Comparison of ENCODE assay signal across 18 cellular contexts in the genomic region with DNA sequence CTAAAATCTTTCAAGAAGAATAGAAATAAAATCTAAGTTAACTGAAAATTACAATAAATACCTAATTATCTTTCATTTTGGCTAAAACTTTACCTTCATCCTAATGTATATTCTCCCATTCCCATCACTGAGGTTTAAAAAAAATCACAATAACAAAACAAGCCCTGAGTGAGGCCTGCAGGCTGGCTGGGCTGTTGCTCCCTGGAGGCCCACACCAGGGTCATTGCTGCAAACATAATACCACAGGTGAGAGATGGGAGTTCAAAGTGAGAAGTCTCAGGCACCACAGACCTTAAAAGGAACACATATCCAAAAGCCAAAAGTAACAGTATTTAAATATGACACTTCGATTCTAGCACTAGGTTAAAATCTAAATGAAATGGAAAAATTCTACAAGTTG. TPM values are rescaled to one million over a fixed set of nuclear protein-coding genes. Genes with fewer than 3 reads are reported as not detected.
A peak's percentile ranks its signal among the peaks of the same experiment; 100 is the strongest.
DNase-seq lines count a peak whose midpoint lies in the region; ATAC-seq and TF ChIP-seq lines count a peak whose summit lies in the region.
"Had no signal": no experiment of that assay in that cellular context is flagged by ENCODE, and none has a peak within 500 bp of the region (broad histone marks: within the 10 kb centered on the region; RNA-seq: fewer than 3 reads in every experiment).

No MANE protein-coding gene starts in this region.

- H3K9me2 ChIP-seq in HCT116 (ENCODE audit: insufficient read depth): no peaks in the 10 kb centered on the region

- peaks cover 45 to 67% of the 10 kb centered on the region in 2 experiments for H3K4me1 ChIP-seq in HCT116 (ENCODE audit: control insufficient read depth in 1 of 2, insufficient read depth in 2 of 2, low read length in 2 of 2)
- H3K4me1 ChIP-seq in ascending aorta: peaks cover 8 to 26% of the 10 kb centered on the region in 2 donors
- peaks cover 0 to 24% (median 12%) of the 10 kb centered on the region in 5 donors for H3K4me1 ChIP-seq in subcutaneous abdominal adipose tissue (ENCODE audit: control insufficient read depth in 5 of 5, insufficient read depth in 5 of 5, low read length in 5 of 5)

- H3K4me3 ChIP-seq in HCT116 (replicated peaks in 1 of 2; ENCODE audit: low read depth in 1 of 2, low read length in 2 of 2) (peak overlapping the region in 1 of 2 experiments; percentile 29; a peak in 1 of 4 replicates), ascending aorta (no peak overlapping the region), subcutaneous abdominal adipose tissue (ENCODE audit: low read depth in 1 of 5, low read length in 5 of 5) (no peak overlapping the region)
- H3K4me3 ChIP-seq: right atrium auricular region, suprapubic skin had no signal

- intact Hi-C loops in HCT116 (cut with micrococcal nuclease): loop anchor here (5.0 to 10.0 kb wide), 4 partner anchors 106 to 266 kb away; no protein-coding TSS in a partner anchor
- intact Hi-C loops in ascending aorta (cut with DNase I): loop anchor here (2.0 to 5.0 kb wide), 4 partner anchors 59 to 201 kb away; partner anchors contain the start of gene AUH

- H3K9me3 ChIP-seq in HCT116 (ENCODE audit: control insufficient read depth in 1 of 2, insufficient read depth in 1 of 2, low read depth in 1 of 2, low read length in 2 of 2) (no peaks in the 10 kb centered on the region), ascending aorta (no peaks in the 10 kb centered on the region), subcutaneous abdominal adipose tissue (ENCODE audit: control insufficient read depth in 5 of 5, low read length in 5 of 5) (no peaks in the 10 kb centered on the region)
- H3K9me3 ChIP-seq: right atrium auricular region, suprapubic skin had no signal

- DNase-seq in HCT116 (ENCODE audit: low read depth, low spot score) (no peak), ascending aorta (ENCODE audit: low spot score in 2 of 2) (no peak), iPS-NIHi7 (ENCODE audit: extremely low spot score) (peak; percentile 20), Kasumi-1 (lab: John Stamatoyannopoulos, UW) (no peak), DMS153 (lab: John Stamatoyannopoulos, UW) (no peak), NOMO-1 (lab: John Stamatoyannopoulos, UW; ENCODE audit: unreplicated experiment in 2 of 2) (no peak)
- DNase-seq: activated CD4-positive, alpha-beta memory T cell treated with anti-CD3 and anti-CD28 coated beads for 36 hours; activated CD4-positive, CD25-positive, alpha-beta regulatory T cell; activated naive CD4-positive, alpha-beta T cell treated with anti-CD3 and anti-CD28 coated beads for 36 hours; activated T-cell treated with anti-CD3 and anti-CD28 coated beads, Interleukin-2, amount 50 U/mL, for 1 hour; GF-D8; NCI-H524; occipital lobe; RPMI8226; T-helper 9 cell had no signal

- H3K36me3 ChIP-seq in HCT116 (ENCODE audit: control insufficient read depth in 1 of 2, insufficient read depth in 2 of 2, low read length in 2 of 2) (no peaks in the 10 kb centered on the region), ascending aorta (no peaks in the 10 kb centered on the region), subcutaneous abdominal adipose tissue (ENCODE audit: control insufficient read depth in 5 of 5, insufficient read depth in 5 of 5, low read length in 5 of 5) (peaks cover 0 to 2% (median 0%) of the 10 kb centered on the region in 5 donors)
- H3K36me3 ChIP-seq: right atrium auricular region, suprapubic skin had no signal

- POLR2A ChIA-PET in HCT116 (lab: Charles Lee): no interaction called here

- H3K9ac ChIP-seq in HCT116 (ENCODE audit: low read length) (peak overlapping the region; percentile 41), subcutaneous abdominal adipose tissue (ENCODE audit: low read length in 5 of 5) (no peak overlapping the region)

- no peak overlapping the region for H2AFZ ChIP-seq in HCT116 (ENCODE audit: low read depth, low read length, poor library complexity, severe bottlenecking)

- H3K4me2 ChIP-seq in HCT116 (ENCODE audit: low read length): peak overlapping the region; percentile 57

- RAD21 ChIA-PET in HCT116 (lab: Charles Lee; ENCODE audit: low non-redundant PET in 1 of 2, low total read pairs in 2 of 2, uncharacterized antibody in 2 of 2, unreplicated experiment in 2 of 2): no interaction called here

- ATAC-seq in HCT116: 0 out of 2 replicates have a peak, but pooled peaks have one; percentile 24

- no peak for TF ChIP-seq RAD21 in HCT116 (IDR thresholded peaks at IDR 0.05; ENCODE audit: low read depth)

- peaks cover 14% of the 10 kb centered on the region; the same call in 1 of the 2 replicates for H3K79me2 ChIP-seq in HCT116 (ENCODE audit: insufficient read depth, low read length)

- no peak for TF ChIP-seq POLR2A in HCT116 (IDR thresholded peaks at IDR 0.05; ENCODE audit: borderline replicate concordance, extremely low read depth, insufficient read depth, insufficient read length)

- H3K27me3 ChIP-seq in HCT116 (ENCODE audit: insufficient read depth, low read length) (no peaks in the 10 kb centered on the region), ascending aorta (no peaks in the 10 kb centered on the region), subcutaneous abdominal adipose tissue (ENCODE audit: control insufficient read depth in 5 of 5, insufficient read depth in 4 of 5, low read length in 5 of 5) (no peaks in the 10 kb centered on the region)
- H3K27me3 ChIP-seq: right atrium auricular region, suprapubic skin had no signal

- BruUV-seq in HCT116 (replicated peaks; lab: Mats Ljungman, UMichigan): no TSS peak

- CTCF ChIA-PET in HCT116 (lab: Charles Lee): no interaction called here

- TF ChIP-seq CTCF in HCT116 (IDR thresholded peaks at IDR 0.05 in 2 of 3, conservative IDR thresholded peaks at IDR 0.05 in 1 of 3; ENCODE audit: borderline replicate concordance in 1 of 3, insufficient read depth in 1 of 3, low read depth in 2 of 3, low read length in 2 of 3) (no peak), ascending aorta (IDR thresholded peaks at IDR 0.05) (no peak)

- H3K27ac ChIP-seq in HCT116 (ENCODE audit: low read depth, low read length): peak overlapping the region; percentile 93
- H3K27ac ChIP-seq in ascending aorta: peak overlapping the region; percentile 86
- peak overlapping the region; percentile 33 for H3K27ac ChIP-seq in subcutaneous abdominal adipose tissue (ENCODE audit: low read depth, low read length)

- H4K20me1 ChIP-seq in HCT116 (ENCODE audit: insufficient read depth): no peaks in the 10 kb centered on the region

TF ChIP-seq in HCT116, 20 proteins besides CTCF, POLR2A, EP300 and RAD21:
- TF ChIP-seq ELF1 (IDR thresholded peaks at IDR 0.05; ENCODE audit: borderline replicate concordance, low read depth) (no peak), YY1 (IDR thresholded peaks at IDR 0.05; ENCODE audit: extremely low read depth, insufficient replicate concordance, low read depth, low read length) (no peak), EZH2 (IDR thresholded peaks at IDR 0.05) (no peak), SIN3A (IDR thresholded peaks at IDR 0.05; ENCODE audit: low read depth) (no peak), ZFX (IDR thresholded peaks at IDR 0.05) (peak; percentile 42; the same call in 1 of the 2 replicates)
- TF ChIP-seq, protein P1, sequence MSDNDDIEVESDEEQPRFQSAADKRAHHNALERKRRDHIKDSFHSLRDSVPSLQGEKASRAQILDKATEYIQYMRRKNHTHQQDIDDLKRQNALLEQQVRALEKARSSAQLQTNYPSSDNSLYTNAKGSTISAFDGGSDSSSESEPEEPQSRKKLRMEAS (IDR thresholded peaks at IDR 0.05): no peak
TF ChIP-seq in HCT116: peak in this region for 1.

RNA-seq across cellular contexts. Expression of gene AUH, which starts 58.0 kb away (rescaled TPM):
- total RNA-seq in HCT116 (2021; ENCODE audit: unreplicated experiment) (29.0 TPM), ascending aorta (46.2 TPM)
- polyA plus RNA-seq in HCT116 (2012): 10.8 and 13.3 TPM in 2 replicates

Comparison
In these comparisons a context has a peak if more than half of its experiments do, and no peak if none do; other contexts are left out.
1. H3K27ac ChIP-seq: peak in every context shown above with its lines; median percentile 93 in HCT116; 86 in ascending aorta; 33 in subcutaneous abdominal adipose tissue.